ENCODE assay signal across 1 cellular context in genomic region chr1:89269277-89269676, GRCh38.
A peak's percentile ranks its signal among the peaks of the same experiment; 100 is the strongest.
TF ChIP-seq lines count a peak whose summit lies in the region.

No MANE protein-coding gene starts in this region.

TF ChIP-seq in HepG2, 621 proteins besides CTCF, POLR2A, EP300 and RAD21:
- TF ChIP-seq CEBPB (IDR thresholded peaks at IDR 0.05; ENCODE audit: borderline replicate concordance, low read depth, low read length) (peak; percentile 65), ZNF382 (CRISPR knock-in tag; IDR thresholded peaks at IDR 0.05; ENCODE audit: borderline replicate concordance) (no peak)
